ENCODE assay signal across 25 cellular contexts in genomic region chr10:60835005-60835404, GRCh38. TPM values are rescaled to one million over a fixed set of nuclear protein-coding genes. Genes with fewer than 3 reads are reported as not detected.
A peak's percentile ranks its signal among the peaks of the same experiment; 100 is the strongest.
DNase-seq lines count a peak whose midpoint lies in the region; ATAC-seq, FAIRE-seq and TF ChIP-seq lines count a peak whose summit lies in the region.
"Had no signal": no experiment of that assay in that cellular context is flagged by ENCODE, and none has a peak within 500 bp of the region (broad histone marks: within the 10 kb centered on the region; RNA-seq: fewer than 3 reads in every experiment).

No MANE protein-coding gene starts in this region.

- no peak overlapping the region for H2BK12ac ChIP-seq in mesenchymal stem cell (ENCODE audit: low read length in 2 of 2)

- no peaks in the 10 kb centered on the region for H3K9me3 Mint-ChIP-seq in activated naive CD4-positive, alpha-beta T cell treated with anti-CD3 and anti-CD28 coated beads, Interleukin-2, amount 10 ng/mL, durations not matched to agents 7 days and 5 days
- H3K9me3 Mint-ChIP-seq: CD4-positive, alpha-beta T cell; CD8-positive, alpha-beta memory T cell; GM23338 had no signal

- peak overlapping the region; percentile 18 for H4K91ac ChIP-seq in mesenchymal stem cell (ENCODE audit: low read length)

- H3K27me3 Mint-ChIP-seq in activated naive CD4-positive, alpha-beta T cell treated with anti-CD3 and anti-CD28 coated beads, Interleukin-2, amount 10 ng/mL, durations not matched to agents 7 days and 5 days: peaks cover 4% of the 10 kb centered on the region

- H3K9me3 ChIP-seq in mesenchymal stem cell (ENCODE audit: control insufficient read depth, low read length) (no peaks in the 10 kb centered on the region), aorta (ENCODE audit: control insufficient read depth, low read length) (no peaks in the 10 kb centered on the region)
- H3K9me3 ChIP-seq: A549; BE2C; BLaER1 treated with 17β-estradiol and CSF1 and Interleukin-3, amounts not matched to agents 10 nM and 100 nM had no signal

- H3K4me1 ChIP-seq in mesenchymal stem cell (ENCODE audit: control insufficient read depth, insufficient read depth, low read depth, low read length): peaks cover 2% of the 10 kb centered on the region
- no peaks in the 10 kb centered on the region for H3K4me1 ChIP-seq in aorta (ENCODE audit: control insufficient read depth in 1 of 2, insufficient read depth in 2 of 2, low read length in 2 of 2)
- H3K4me1 ChIP-seq: A549; BE2C; BLaER1 treated with 17β-estradiol and CSF1 and Interleukin-3, amounts not matched to agents 10 nM and 100 nM had no signal

- no peak overlapping the region for H3K23ac ChIP-seq in mesenchymal stem cell (ENCODE audit: low read length in 2 of 2)

- no peak overlapping the region for H2AK5ac ChIP-seq in mesenchymal stem cell (ENCODE audit: low read length, severe bottlenecking)

- H2BK120ac ChIP-seq in mesenchymal stem cell (ENCODE audit: low read depth, low read length): no peak overlapping the region

- H4K8ac ChIP-seq in mesenchymal stem cell (ENCODE audit: low read length): peak overlapping the region; percentile 49

- H3K36me3 ChIP-seq in mesenchymal stem cell (ENCODE audit: control insufficient read depth in 1 of 2, insufficient read depth in 2 of 2, low read depth in 1 of 2, low read length in 2 of 2): no peaks in the 10 kb centered on the region
- H3K36me3 ChIP-seq in aorta (ENCODE audit: control insufficient read depth in 1 of 2, insufficient read depth in 2 of 2, low read length in 1 of 2): no peaks in the 10 kb centered on the region
- H3K36me3 ChIP-seq: BE2C; BLaER1 treated with 17β-estradiol and CSF1 and Interleukin-3, amounts not matched to agents 10 nM and 100 nM had no signal

- H3K27me3 ChIP-seq in mesenchymal stem cell (ENCODE audit: control insufficient read depth in 1 of 2, insufficient read depth in 1 of 2, low read length in 2 of 2): no peaks in the 10 kb centered on the region
- H3K27me3 ChIP-seq in aorta (ENCODE audit: control insufficient read depth in 1 of 2, insufficient read depth in 2 of 2, low read length in 1 of 2): no peaks in the 10 kb centered on the region
- H3K27me3 ChIP-seq: BE2C; BLaER1 treated with 17β-estradiol and CSF1 and Interleukin-3, amounts not matched to agents 10 nM and 100 nM had no signal

- no peak for TF ChIP-seq POLR2A in H54 (IDR thresholded peaks at IDR 0.05; ENCODE audit: low read depth, low read length)

- H3K4ac ChIP-seq in mesenchymal stem cell (ENCODE audit: low read depth in 1 of 2, low read length in 2 of 2): no peak overlapping the region

- H3K4me1 Mint-ChIP-seq in activated naive CD4-positive, alpha-beta T cell treated with anti-CD3 and anti-CD28 coated beads, Interleukin-2, amount 10 ng/mL, durations not matched to agents 7 days and 5 days: no peaks in the 10 kb centered on the region
- H3K4me1 Mint-ChIP-seq: CD14-positive monocyte; CD8-positive, alpha-beta memory T cell; GM23338 had no signal

- H3K4me2 ChIP-seq in mesenchymal stem cell (ENCODE audit: low read length, poor library complexity, severe bottlenecking): no peak overlapping the region
- H3K4me2 ChIP-seq: A549; BLaER1 treated with 17β-estradiol and CSF1 and Interleukin-3, amounts not matched to agents 10 nM and 100 nM; GM23338 had no signal

- no peaks in the 10 kb centered on the region for H3K79me1 ChIP-seq in mesenchymal stem cell (replicated peaks; ENCODE audit: low read length, poor library complexity, severe bottlenecking)

- CTCF ChIA-PET in activated naive CD4-positive, alpha-beta T cell treated with anti-CD3 and anti-CD28 coated beads, Interleukin-2, amount 10 ng/mL, durations not matched to agents 7 days and 5 days (lab: Charles Lee): no interaction called here

- H3K27ac ChIP-seq in mesenchymal stem cell (ENCODE audit: low read length, poor library complexity, severe bottlenecking) (no peak overlapping the region), aorta (ENCODE audit: low read depth in 1 of 2, low read length in 2 of 2) (no peak overlapping the region)
- H3K27ac ChIP-seq: A549; BLaER1 treated with 17β-estradiol and CSF1 and Interleukin-3, amounts not matched to agents 10 nM and 100 nM had no signal

- H3K27ac Mint-ChIP-seq in activated naive CD4-positive, alpha-beta T cell treated with anti-CD3 and anti-CD28 coated beads, Interleukin-2, amount 10 ng/mL, durations not matched to agents 7 days and 5 days: no peak overlapping the region
- H3K27ac Mint-ChIP-seq: CD14-positive monocyte; CD4-positive, alpha-beta T cell; GM23338 had no signal

- FAIRE-seq in H54 (lab: Jason Lieb, UNC): peak; percentile 43
- peak; percentile 13 for FAIRE-seq in HTR-8/SVneo (lab: Jason Lieb, UNC)
- FAIRE-seq: A549, D721Med, GM12878, GM19239 had no signal

- H3K4me3 ChIP-seq in mesenchymal stem cell (ENCODE audit: insufficient read depth in 1 of 2, low read depth in 1 of 2, low read length in 2 of 2) (no peak overlapping the region), aorta (ENCODE audit: low read length in 2 of 2) (no peak overlapping the region)
- H3K4me3 ChIP-seq: A549; BLaER1 treated with 17β-estradiol and CSF1 and Interleukin-3, amounts not matched to agents 10 nM and 100 nM; GM12878; GM23338 had no signal

- intact Hi-C loops in aorta (cut with DNase I): no loop called here

- no peaks in the 10 kb centered on the region for H3K36me3 Mint-ChIP-seq in activated naive CD4-positive, alpha-beta T cell treated with anti-CD3 and anti-CD28 coated beads, Interleukin-2, amount 10 ng/mL, durations not matched to agents 7 days and 5 days
- H3K36me3 Mint-ChIP-seq: CD14-positive monocyte; CD8-positive, alpha-beta memory T cell had no signal

- WGBS in mesenchymal stem cell: 95% methylated on average over 3 of the region's 3 CpGs
- WGBS in aorta, 2 donors: 63 to 72% methylated on average over 3 of the region's 3 CpGs

- no peak overlapping the region for H3K18ac ChIP-seq in mesenchymal stem cell (ENCODE audit: low read depth in 1 of 2, low read length in 2 of 2)

- no peak overlapping the region for H2BK15ac ChIP-seq in mesenchymal stem cell (ENCODE audit: low read depth, poor library complexity, severe bottlenecking)

- H3K14ac ChIP-seq in mesenchymal stem cell (ENCODE audit: low read length in 2 of 2): no peak overlapping the region

- H3K9ac ChIP-seq in mesenchymal stem cell (ENCODE audit: low read length): no peak overlapping the region
- H3K9ac ChIP-seq: BLaER1 treated with 17β-estradiol and CSF1 and Interleukin-3, amounts not matched to agents 10 nM and 100 nM had no signal

- DNase-seq in H54 (ENCODE audit: insufficient read length, low spot score) (no peak), HTR-8/SVneo (ENCODE audit: insufficient read length, low spot score) (no peak), mesenchymal stem cell (no peak), aorta (no peak)
- no peak for DNase-seq in activated CD4-positive, CD25-positive, alpha-beta regulatory T cell treated with anti-CD3 and anti-CD28 coated beads, Interleukin-2, amount 50 U/mL, for 72 hours
- no peak for DNase-seq in activated naive CD4-positive, alpha-beta T cell treated with anti-CD3 and anti-CD28 coated beads, Interleukin-2, amount 10 ng/mL, durations not matched to agents 7 days and 5 days
- DNase-seq: 8988T; ACHN; AML-193; BE2C; CD4-positive, alpha-beta T cell; CD8-positive, alpha-beta memory T cell; DMS 273 treated with DMSO at 0.1 percent for 48 hours; DMS79; EL; GDM1; HCEC 1CT had no signal

- H2BK5ac ChIP-seq in mesenchymal stem cell (ENCODE audit: low read depth, low read length, poor library complexity, severe bottlenecking): no peak overlapping the region

- no peak overlapping the region for H2AFZ ChIP-seq in mesenchymal stem cell (ENCODE audit: low read depth, low read length)
- H2AFZ ChIP-seq: GM23338 had no signal

- peak; percentile 29 for ATAC-seq in aorta (ENCODE audit: low FRiP score)
- no peak for ATAC-seq in GM21825 (IDR thresholded peaks at IDR 0.05; ENCODE audit: unreplicated experiment)
- ATAC-seq: A549, GM12878, GM23338 had no signal

- H3K4me3 Mint-ChIP-seq in activated naive CD4-positive, alpha-beta T cell treated with anti-CD3 and anti-CD28 coated beads, Interleukin-2, amount 10 ng/mL, durations not matched to agents 7 days and 5 days: no peak overlapping the region
- H3K4me3 Mint-ChIP-seq: CD14-positive monocyte; CD4-positive, alpha-beta T cell; CD8-positive, alpha-beta memory T cell; GM23338 had no signal

RNA-seq across cellular contexts. Expression of gene CDK1, which starts 56.7 kb away (rescaled TPM):
- polyA plus RNA-seq in mesenchymal stem cell (2013, experiment 1 of 2): 12.3 TPM
- 13.6 TPM for polyA plus RNA-seq in mesenchymal stem cell (2013, experiment 2 of 2)
- 1 to 10 TPM; 2.1 to 3.1 TPM for total RNA-seq in aorta
- 1 to 10 TPM; 1.2 to 3.3 TPM for polyA plus RNA-seq in aorta
